1 cellular context compared by ENCODE assay signal in genomic region chr6:4021133-4021861, GRCh38.
TF ChIP-seq lines count a peak whose summit lies in the region.

No MANE protein-coding gene starts in this region.

TF ChIP-seq in K562, 482 proteins besides CTCF, POLR2A, EP300 and RAD21 (continued from another document and continues in another):
- TF ChIP-seq, protein P1, sequence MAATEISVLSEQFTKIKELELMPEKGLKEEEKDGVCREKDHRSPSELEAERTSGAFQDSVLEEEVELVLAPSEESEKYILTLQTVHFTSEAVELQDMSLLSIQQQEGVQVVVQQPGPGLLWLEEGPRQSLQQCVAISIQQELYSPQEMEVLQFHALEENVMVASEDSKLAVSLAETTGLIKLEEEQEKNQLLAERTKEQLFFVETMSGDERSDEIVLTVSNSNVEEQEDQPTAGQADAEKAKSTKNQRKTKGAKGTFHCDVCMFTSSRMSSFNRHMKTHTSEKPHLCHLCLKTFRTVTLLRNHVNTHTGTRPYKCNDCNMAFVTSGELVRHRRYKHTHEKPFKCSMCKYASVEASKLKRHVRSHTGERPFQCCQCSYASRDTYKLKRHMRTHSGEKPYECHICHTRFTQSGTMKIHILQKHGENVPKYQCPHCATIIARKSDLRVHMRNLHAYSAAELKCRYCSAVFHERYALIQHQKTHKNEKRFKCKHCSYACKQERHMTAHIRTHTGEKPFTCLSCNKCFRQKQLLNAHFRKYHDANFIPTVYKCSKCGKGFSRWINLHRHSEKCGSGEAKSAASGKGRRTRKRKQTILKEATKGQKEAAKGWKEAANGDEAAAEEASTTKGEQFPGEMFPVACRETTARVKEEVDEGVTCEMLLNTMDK (IDR thresholded peaks at IDR 0.05; ENCODE audit: borderline replicate concordance, insufficient read depth, low read depth, low read length, poor library complexity, severe bottlenecking): peak; percentile 79
- TF ChIP-seq PPARD (CRISPR knock-in tag; IDR thresholded peaks at IDR 0.05) (no peak), ZNF24 (IDR thresholded peaks at IDR 0.05) (peak; percentile 12; the same call in 1 of the 2 replicates), PURB (CRISPR knock-in tag; IDR thresholded peaks at IDR 0.05; ENCODE audit: low read depth) (no peak), L3MBTL2 (IDR thresholded peaks at IDR 0.05) (peak; percentile 89; the same call in 1 of the 2 replicates), ELF1 (tag; IDR thresholded peaks at IDR 0.05) (peak; percentile 88), PREB (CRISPR knock-in tag; IDR thresholded peaks at IDR 0.05) (peak; percentile 79; the same call in 1 of the 2 replicates), FOXM1 (IDR thresholded peaks at IDR 0.05; ENCODE audit: low read depth) (no peak), FOXM1 (CRISPR knock-in tag; IDR thresholded peaks at IDR 0.05; ENCODE audit: low read depth) (0 out of 2 replicates have a peak, but pooled peaks have one; percentile 65), ZNF77 (CRISPR knock-in tag; IDR thresholded peaks at IDR 0.05) (no peak), HMG20B (CRISPR knock-in tag; IDR thresholded peaks at IDR 0.05) (no peak), CBX1 (IDR thresholded peaks at IDR 0.05; ENCODE audit: low read depth) (no peak; the same call in 1 of the 2 replicates), ZNF589 (CRISPR knock-in tag; IDR thresholded peaks at IDR 0.05; ENCODE audit: low read depth) (0 out of 2 replicates have a peak, but pooled peaks have one; percentile 35), FOS (IDR thresholded peaks at IDR 0.05; ENCODE audit: extremely low read depth, insufficient read length) (no peak), YY1 (IDR thresholded peaks at IDR 0.05; ENCODE audit: borderline replicate concordance in 1 of 3, control insufficient read depth in 1 of 3, extremely low read depth in 1 of 3, insufficient read depth in 3 of 3, insufficient read length in 1 of 3, insufficient replicate concordance in 2 of 3, low read depth in 1 of 3, low read length in 2 of 3) (peak; percentile 87 to 95 (median 91)), ZNF717 (CRISPR knock-in tag; IDR thresholded peaks at IDR 0.05) (no peak), EP400 (IDR thresholded peaks at IDR 0.05) (peak; percentile 94), CC2D1A (IDR thresholded peaks at IDR 0.05) (no peak), ARHGAP35 (IDR thresholded peaks at IDR 0.05; ENCODE audit: partially characterized antibody) (no peak), PHF8 (IDR thresholded peaks at IDR 0.05; ENCODE audit: borderline replicate concordance, low read length) (peak; percentile 97), RFX1 (IDR thresholded peaks at IDR 0.05) (peak; percentile 46), JUN (IDR thresholded peaks at IDR 0.05; ENCODE audit: borderline replicate concordance, low read depth, low read length) (no peak), JUN (CRISPR knock-in tag; IDR thresholded peaks at IDR 0.05; ENCODE audit: borderline replicate concordance) (peak; percentile 61; the same call in 1 of the 2 replicates), ADNP (tag; IDR thresholded peaks at IDR 0.05) (no peak), ZBTB2 (IDR thresholded peaks at IDR 0.05) (peak; percentile 89), PHF20 (IDR thresholded peaks at IDR 0.05; ENCODE audit: partially characterized antibody) (peak; percentile 75), SAFB (IDR thresholded peaks at IDR 0.05; ENCODE audit: borderline replicate concordance, low read depth, low read length) (0 out of 2 replicates have a peak, but pooled peaks have one; percentile 53), HNRNPLL (IDR thresholded peaks at IDR 0.05; ENCODE audit: low read depth, low read length, poor library complexity, severe bottlenecking) (peak; percentile 94), MEIS2 (IDR thresholded peaks at IDR 0.05; ENCODE audit: partially characterized antibody) (peak; percentile 60), E2F4 (CRISPR knock-in tag; IDR thresholded peaks at IDR 0.05; ENCODE audit: low read depth) (peak; percentile 17; the same call in 1 of the 2 replicates), ZNF354B (CRISPR knock-in tag; IDR thresholded peaks at IDR 0.05) (no peak), SNRNP70 (optimal IDR thresholded peaks at IDR 0.05; ENCODE audit: low read depth, low read length) (no peak), ZNF121 (CRISPR knock-in tag; conservative IDR thresholded peaks at IDR 0.05) (no peak), KLF10 (CRISPR knock-in tag; IDR thresholded peaks at IDR 0.05) (0 out of 2 replicates have a peak, but pooled peaks have one; percentile 29), PATZ1 (CRISPR knock-in tag; IDR thresholded peaks at IDR 0.05; ENCODE audit: borderline replicate concordance) (no peak), ZNF174 (CRISPR knock-in tag; IDR thresholded peaks at IDR 0.05) (no peak), NFIC (IDR thresholded peaks at IDR 0.05) (no peak; the same call in 1 of the 2 replicates), TAF1 (IDR thresholded peaks at IDR 0.05; ENCODE audit: control insufficient read depth, extremely low read depth, insufficient read depth, low read length, severe bottlenecking) (peak; percentile 97), KLF1 (tag; IDR thresholded peaks at IDR 0.05) (no peak), PYGO2 (tag; IDR thresholded peaks at IDR 0.05) (0 out of 2 replicates have a peak, but pooled peaks have one; percentile 32), TRIM24 (IDR thresholded peaks at IDR 0.05) (peak in 1 of 2 experiments; percentile 36; a peak in 1 of 4 replicates), LARP7 (IDR thresholded peaks at IDR 0.05) (peak; percentile 79; the same call in 1 of the 2 replicates), ZBTB1 (CRISPR knock-in tag; IDR thresholded peaks at IDR 0.05; ENCODE audit: borderline replicate concordance, low read depth) (peak; percentile 77; the same call in 1 of the 2 replicates), HDAC3 (IDR thresholded peaks at IDR 0.05; ENCODE audit: borderline replicate concordance, partially characterized antibody) (no peak), GTF2F1 (IDR thresholded peaks at IDR 0.05; ENCODE audit: low read depth, low read length) (peak; percentile 85; the same call in 1 of the 2 replicates), FOXA1 (IDR thresholded peaks at IDR 0.05; ENCODE audit: borderline replicate concordance) (no peak), FOXP1 (CRISPR knock-in tag; IDR thresholded peaks at IDR 0.05) (peak; percentile 73; the same call in 1 of the 2 replicates), CHD4 (IDR thresholded peaks at IDR 0.05; ENCODE audit: insufficient read depth, insufficient replicate concordance, low read depth, low read length, poor library complexity, severe bottlenecking) (no peak), POLR2G (IDR thresholded peaks at IDR 0.05; ENCODE audit: low read depth, low read length) (peak; percentile 99)
- TF ChIP-seq, protein P2, sequence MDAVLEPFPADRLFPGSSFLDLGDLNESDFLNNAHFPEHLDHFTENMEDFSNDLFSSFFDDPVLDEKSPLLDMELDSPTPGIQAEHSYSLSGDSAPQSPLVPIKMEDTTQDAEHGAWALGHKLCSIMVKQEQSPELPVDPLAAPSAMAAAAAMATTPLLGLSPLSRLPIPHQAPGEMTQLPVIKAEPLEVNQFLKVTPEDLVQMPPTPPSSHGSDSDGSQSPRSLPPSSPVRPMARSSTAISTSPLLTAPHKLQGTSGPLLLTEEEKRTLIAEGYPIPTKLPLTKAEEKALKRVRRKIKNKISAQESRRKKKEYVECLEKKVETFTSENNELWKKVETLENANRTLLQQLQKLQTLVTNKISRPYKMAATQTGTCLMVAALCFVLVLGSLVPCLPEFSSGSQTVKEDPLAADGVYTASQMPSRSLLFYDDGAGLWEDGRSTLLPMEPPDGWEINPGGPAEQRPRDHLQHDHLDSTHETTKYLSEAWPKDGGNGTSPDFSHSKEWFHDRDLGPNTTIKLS (IDR thresholded peaks at IDR 0.05; ENCODE audit: borderline replicate concordance, low read depth): 0 out of 2 replicates have a peak, but pooled peaks have one; percentile 62
- TF ChIP-seq, protein P3, sequence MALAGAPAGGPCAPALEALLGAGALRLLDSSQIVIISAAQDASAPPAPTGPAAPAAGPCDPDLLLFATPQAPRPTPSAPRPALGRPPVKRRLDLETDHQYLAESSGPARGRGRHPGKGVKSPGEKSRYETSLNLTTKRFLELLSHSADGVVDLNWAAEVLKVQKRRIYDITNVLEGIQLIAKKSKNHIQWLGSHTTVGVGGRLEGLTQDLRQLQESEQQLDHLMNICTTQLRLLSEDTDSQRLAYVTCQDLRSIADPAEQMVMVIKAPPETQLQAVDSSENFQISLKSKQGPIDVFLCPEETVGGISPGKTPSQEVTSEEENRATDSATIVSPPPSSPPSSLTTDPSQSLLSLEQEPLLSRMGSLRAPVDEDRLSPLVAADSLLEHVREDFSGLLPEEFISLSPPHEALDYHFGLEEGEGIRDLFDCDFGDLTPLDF (CRISPR knock-in tag; IDR thresholded peaks at IDR 0.05): peak; percentile 80; the same call in 1 of the 2 replicates
- TF ChIP-seq, protein P4, sequence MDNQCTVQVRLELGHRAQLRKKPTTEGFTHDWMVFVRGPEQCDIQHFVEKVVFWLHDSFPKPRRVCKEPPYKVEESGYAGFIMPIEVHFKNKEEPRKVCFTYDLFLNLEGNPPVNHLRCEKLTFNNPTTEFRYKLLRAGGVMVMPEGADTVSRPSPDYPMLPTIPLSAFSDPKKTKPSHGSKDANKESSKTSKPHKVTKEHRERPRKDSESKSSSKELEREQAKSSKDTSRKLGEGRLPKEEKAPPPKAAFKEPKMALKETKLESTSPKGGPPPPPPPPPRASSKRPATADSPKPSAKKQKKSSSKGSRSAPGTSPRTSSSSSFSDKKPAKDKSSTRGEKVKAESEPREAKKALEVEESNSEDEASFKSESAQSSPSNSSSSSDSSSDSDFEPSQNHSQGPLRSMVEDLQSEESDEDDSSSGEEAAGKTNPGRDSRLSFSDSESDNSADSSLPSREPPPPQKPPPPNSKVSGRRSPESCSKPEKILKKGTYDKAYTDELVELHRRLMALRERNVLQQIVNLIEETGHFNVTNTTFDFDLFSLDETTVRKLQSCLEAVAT (IDR thresholded peaks at IDR 0.05): peak in 1 of 2 experiments; percentile 93; a peak in 3 of 4 replicates
- TF ChIP-seq, protein P5, sequence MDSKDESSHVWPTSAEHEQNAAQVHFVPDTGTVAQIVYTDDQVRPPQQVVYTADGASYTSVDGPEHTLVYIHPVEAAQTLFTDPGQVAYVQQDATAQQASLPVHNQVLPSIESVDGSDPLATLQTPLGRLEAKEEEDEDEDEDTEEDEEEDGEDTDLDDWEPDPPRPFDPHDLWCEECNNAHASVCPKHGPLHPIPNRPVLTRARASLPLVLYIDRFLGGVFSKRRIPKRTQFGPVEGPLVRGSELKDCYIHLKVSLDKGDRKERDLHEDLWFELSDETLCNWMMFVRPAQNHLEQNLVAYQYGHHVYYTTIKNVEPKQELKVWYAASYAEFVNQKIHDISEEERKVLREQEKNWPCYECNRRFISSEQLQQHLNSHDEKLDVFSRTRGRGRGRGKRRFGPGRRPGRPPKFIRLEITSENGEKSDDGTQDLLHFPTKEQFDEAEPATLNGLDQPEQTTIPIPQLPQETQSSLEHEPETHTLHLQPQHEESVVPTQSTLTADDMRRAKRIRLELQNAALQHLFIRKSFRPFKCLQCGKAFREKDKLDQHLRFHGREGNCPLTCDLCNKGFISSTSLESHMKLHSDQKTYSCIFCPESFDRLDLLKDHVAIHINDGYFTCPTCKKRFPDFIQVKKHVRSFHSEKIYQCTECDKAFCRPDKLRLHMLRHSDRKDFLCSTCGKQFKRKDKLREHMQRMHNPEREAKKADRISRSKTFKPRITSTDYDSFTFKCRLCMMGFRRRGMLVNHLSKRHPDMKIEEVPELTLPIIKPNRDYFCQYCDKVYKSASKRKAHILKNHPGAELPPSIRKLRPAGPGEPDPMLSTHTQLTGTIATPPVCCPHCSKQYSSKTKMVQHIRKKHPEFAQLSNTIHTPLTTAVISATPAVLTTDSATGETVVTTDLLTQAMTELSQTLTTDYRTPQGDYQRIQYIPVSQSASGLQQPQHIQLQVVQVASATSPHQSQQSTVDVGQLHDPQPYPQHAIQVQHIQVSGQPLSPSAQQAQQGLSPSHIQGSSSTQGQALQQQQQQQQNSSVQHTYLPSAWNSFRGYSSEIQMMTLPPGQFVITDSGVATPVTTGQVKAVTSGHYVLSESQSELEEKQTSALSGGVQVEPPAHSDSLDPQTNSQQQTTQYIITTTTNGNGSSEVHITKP (IDR thresholded peaks at IDR 0.05; ENCODE audit: partially characterized antibody): no peak
